Comparison of ENCODE assay signal across 1 cellular context in genomic region chr4:85707591-85707990, GRCh38.
TF ChIP-seq lines count a peak whose summit lies in the region.

No MANE protein-coding gene starts in this region.

TF ChIP-seq in GM23338, 12 proteins besides CTCF, POLR2A, EP300 and RAD21 (continued from another document):
- TF ChIP-seq REST (IDR thresholded peaks at IDR 0.05; ENCODE audit: unreplicated experiment) (no peak), ZNF114 (CRISPR knock-in tag; IDR thresholded peaks at IDR 0.05) (no peak), STAT1 (IDR thresholded peaks at IDR 0.05; ENCODE audit: unreplicated experiment) (no peak)
